Comparison of ENCODE assay signal across 8 cellular contexts in the genomic region with DNA sequence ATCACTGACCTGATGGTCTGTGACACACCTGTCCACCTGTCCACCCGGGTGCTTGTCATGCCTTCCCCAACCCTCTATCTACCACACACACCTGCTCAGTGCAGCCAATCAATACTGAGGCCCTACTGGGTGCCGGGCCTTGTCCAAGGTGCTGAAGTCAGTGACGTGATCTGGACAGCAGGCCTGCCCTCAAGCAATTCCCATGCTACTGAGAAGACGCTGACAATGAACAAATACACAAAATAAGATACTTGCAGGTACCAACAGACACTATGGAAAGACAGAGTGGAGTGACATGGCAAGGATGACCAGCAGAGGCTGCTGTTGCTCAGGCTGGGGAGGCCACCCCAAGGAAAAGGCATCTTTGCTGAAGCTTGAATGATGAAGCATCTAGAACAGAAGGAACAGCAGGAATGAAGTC. TPM values are rescaled to one million over a fixed set of nuclear protein-coding genes. Genes with fewer than 3 reads are reported as not detected.
DNase-seq lines count a peak whose midpoint lies in the region; ATAC-seq and TF ChIP-seq lines count a peak whose summit lies in the region.

No MANE protein-coding gene starts in this region.

- WGBS in trophoblast cell (ENCODE audit: extremely low coverage, insufficient coverage, insufficient read length) = no CpG with 5 or more reads among the region's 4 CpGs

- no peak overlapping the region for H3K9ac ChIP-seq in trophoblast cell (ENCODE audit: low read length)

- no peak overlapping the region for H3K23ac ChIP-seq in trophoblast cell (ENCODE audit: low read length)

- H4K8ac ChIP-seq in trophoblast cell (ENCODE audit: low read depth, low read length) = no peak overlapping the region

- H3K27me3 ChIP-seq in trophoblast cell (ENCODE audit: insufficient read depth, low read length) (no peaks in the 10 kb centered on the region), vagina (no peaks in the 10 kb centered on the region)

- no peaks in the 10 kb centered on the region for H3K36me3 Mint-ChIP-seq in T-helper 1 cell treated with Interleukin-12 subunit alpha and Interleukin-12 subunit beta and Interleukin-4 antibody, amounts not matched to agents 30 μg/mL and 1 μg/mL, for 36 hours (ENCODE audit: low read depth)
- peaks cover 47% of the 10 kb centered on the region for H3K36me3 Mint-ChIP-seq in effector memory CD8-positive, alpha-beta T cell (ENCODE audit: insufficient read depth)

- H3K4me3 ChIP-seq in trophoblast cell (ENCODE audit: low read depth, low read length) (no peak overlapping the region), vagina (no peak overlapping the region)

- no peak overlapping the region for H3K4ac ChIP-seq in trophoblast cell (ENCODE audit: low read depth, low read length)

- no peak overlapping the region for H3K4me3 Mint-ChIP-seq in T-helper 1 cell treated with Interleukin-12 subunit alpha and Interleukin-12 subunit beta and Interleukin-4 antibody, amounts not matched to agents 30 μg/mL and 1 μg/mL, for 36 hours
- H3K4me3 Mint-ChIP-seq in effector memory CD8-positive, alpha-beta T cell = no peak overlapping the region

- TF ChIP-seq POLR2A in vagina (IDR thresholded peaks at IDR 0.05) = no peak

- H3K36me3 ChIP-seq in trophoblast cell (ENCODE audit: control insufficient read depth in 1 of 2, insufficient read depth in 2 of 2, low read length in 2 of 2) (peaks cover 2 to 9% of the 10 kb centered on the region in 2 experiments), vagina (no peaks in the 10 kb centered on the region)

- H3K27ac ChIP-seq in trophoblast cell (ENCODE audit: low read depth, low read length) (no peak overlapping the region), vagina (no peak overlapping the region)

- no peak overlapping the region for H4K91ac ChIP-seq in trophoblast cell (ENCODE audit: low read depth, low read length)

- H2AFZ ChIP-seq in trophoblast cell (ENCODE audit: insufficient read depth, low read length, poor library complexity) = no peak overlapping the region

- H2BK12ac ChIP-seq in trophoblast cell (ENCODE audit: low read length) = no peak overlapping the region

- no peak overlapping the region for H2AK5ac ChIP-seq in trophoblast cell (ENCODE audit: low read length)

- H3K4me1 Mint-ChIP-seq in T-helper 1 cell treated with Interleukin-12 subunit alpha and Interleukin-12 subunit beta and Interleukin-4 antibody, amounts not matched to agents 30 μg/mL and 1 μg/mL, for 36 hours (ENCODE audit: low read depth) = peaks cover 3% of the 10 kb centered on the region
- peaks cover 8 to 9% of the 10 kb centered on the region in 2 donors for H3K4me1 Mint-ChIP-seq in effector memory CD8-positive, alpha-beta T cell (ENCODE audit: low read depth in 2 of 2)

- ATAC-seq in effector memory CD8-positive, alpha-beta T cell (replicated peaks) = no peak
- ATAC-seq in Right ventricle myocardium superior (ENCODE audit: poor library complexity) = no peak

- H3K79me1 ChIP-seq in trophoblast cell (ENCODE audit: low read length) = no peaks in the 10 kb centered on the region

- H3K27me3 Mint-ChIP-seq in T-helper 1 cell treated with Interleukin-12 subunit alpha and Interleukin-12 subunit beta and Interleukin-4 antibody, amounts not matched to agents 30 μg/mL and 1 μg/mL, for 36 hours (ENCODE audit: low read depth) = no peaks in the 10 kb centered on the region
- H3K27me3 Mint-ChIP-seq in effector memory CD8-positive, alpha-beta T cell = no peaks in the 10 kb centered on the region

- DNase-seq in T-helper 1 cell = no peak
- peak; percentile 50 for DNase-seq in NCI-H2227 (lab: John Stamatoyannopoulos, UW; ENCODE audit: unreplicated experiment)
- DNase-seq in effector memory CD8-positive, alpha-beta T cell = no peak
- DNase-seq in trophoblast cell = peak; percentile 25 to 54
- DNase-seq in vagina (ENCODE audit: extremely low spot score in 2 of 2) = no peak
- no peak for DNase-seq in activated gamma-delta T cell (lab: John Stamatoyannopoulos, UW)
- DNase-seq in Right ventricle myocardium superior = no peak

- no peak for TF ChIP-seq CTCF in vagina (IDR thresholded peaks at IDR 0.05)

- H3K9me3 Mint-ChIP-seq in T-helper 1 cell treated with Interleukin-12 subunit alpha and Interleukin-12 subunit beta and Interleukin-4 antibody, amounts not matched to agents 30 μg/mL and 1 μg/mL, for 36 hours = no peaks in the 10 kb centered on the region
- H3K9me3 Mint-ChIP-seq in effector memory CD8-positive, alpha-beta T cell = no peaks in the 10 kb centered on the region

- no peak overlapping the region for H3K18ac ChIP-seq in trophoblast cell (ENCODE audit: low read length)

- H3K27ac Mint-ChIP-seq in T-helper 1 cell treated with Interleukin-12 subunit alpha and Interleukin-12 subunit beta and Interleukin-4 antibody, amounts not matched to agents 30 μg/mL and 1 μg/mL, for 36 hours = peak overlapping the region; percentile 10
- peak overlapping the region; percentile 27 to 87 for H3K27ac Mint-ChIP-seq in effector memory CD8-positive, alpha-beta T cell

- H3K4me1 ChIP-seq in trophoblast cell (ENCODE audit: control insufficient read depth in 1 of 2, insufficient read depth in 2 of 2, low read length in 2 of 2) = no peaks in the 10 kb centered on the region
- H3K4me1 ChIP-seq in vagina = no peaks in the 10 kb centered on the region

- H4K12ac ChIP-seq in trophoblast cell (ENCODE audit: low read depth, low read length) = no peak overlapping the region

- H3K14ac ChIP-seq in trophoblast cell (ENCODE audit: low read length) = no peak overlapping the region

- H3K4me2 ChIP-seq in trophoblast cell (ENCODE audit: low read length) = no peak overlapping the region

- H3K9me3 ChIP-seq in trophoblast cell (ENCODE audit: insufficient read depth, low read depth, low read length) (no peaks in the 10 kb centered on the region), vagina (no peaks in the 10 kb centered on the region)

- no peak overlapping the region for H2BK5ac ChIP-seq in trophoblast cell (ENCODE audit: low read depth, low read length, poor library complexity)

- H2BK120ac ChIP-seq in trophoblast cell (ENCODE audit: insufficient read depth, low read length, poor library complexity) = no peak overlapping the region

- intact Hi-C loops in vagina (cut with DNase I) = no loop called here
- intact Hi-C loops in Right ventricle myocardium superior (cut with DNase I) = no loop called here

- no peaks in the 10 kb centered on the region for H3K79me2 ChIP-seq in trophoblast cell (ENCODE audit: control insufficient read depth, insufficient read depth, low read length, poor library complexity)

RNA-seq across cellular contexts. Expression of gene PLAAT3, which starts 21.2 kb away (rescaled TPM):
- 64.9 and 69.8 TPM in 2 replicates for polyA plus RNA-seq in trophoblast cell (2013)
- total RNA-seq in vagina (17.2 TPM), Right ventricle myocardium superior (169 TPM)

RNA-seq across cellular contexts. Expression of gene PLAAT2, which starts 29.8 kb away (rescaled TPM):
- polyA plus RNA-seq in trophoblast cell (2013) = 0.18 and 0.22 TPM in 2 replicates
- not detected for total RNA-seq in vagina
- total RNA-seq in Right ventricle myocardium superior = 0.73 TPM

RNA-seq across cellular contexts. Expression of gene PLAAT4, which starts 56.4 kb away (rescaled TPM):
- polyA plus RNA-seq in trophoblast cell (2013) = 0.79 and 0.99 TPM in 2 replicates
- total RNA-seq in vagina (43.5 TPM), Right ventricle myocardium superior (28.3 TPM)

Comparison
In these comparisons a context has a peak if more than half of its experiments do, and no peak if none do; other contexts are left out.
1. DNase-seq: peak in NCI-H2227 (single experiment) and trophoblast cell (2 of 2); none in T-helper 1 cell (0 of 5), effector memory CD8-positive, alpha-beta T cell (0 of 3), vagina (0 of 2), activated gamma-delta T cell (single experiment) and Right ventricle myocardium superior (single experiment).